In genomic region chr14:60183724-60184596, GRCh38 we compare ENCODE assay signal across 8 cellular contexts. TPM values are rescaled to one million over a fixed set of nuclear protein-coding genes. Genes with fewer than 3 reads are reported as not detected.
DNase-seq lines count a peak whose midpoint lies in the region; ATAC-seq and TF ChIP-seq lines count a peak whose summit lies in the region.

No MANE protein-coding gene starts in this region.

- in situ Hi-C loops in mammary epithelial cell (cut with MboI; ENCODE audit: low sequenced_read_pairs in 2 of 2), result loop anchor here (10.0 to 25.0 kb wide), 3 partner anchors 119 to 1047 kb away; no protein-coding TSS in a partner anchor

- H3K9me2 ChIP-seq in DOHH2 (replicated peaks; ENCODE audit: control insufficient read depth, low read length) (no peaks in the 10 kb centered on the region), OCI-LY7 (ENCODE audit: insufficient read depth, low read length) (no peaks in the 10 kb centered on the region)

- H3K4me3 ChIP-seq in DOHH2 (ENCODE audit: low read length) (peak overlapping the region; percentile 67), OCI-LY7 (ENCODE audit: low read depth, low read length, poor library complexity, severe bottlenecking) (peak overlapping the region; percentile 65), mammary epithelial cell (replicated peaks in 1 of 3; ENCODE audit: insufficient read depth in 1 of 3, low read depth in 2 of 3, low read length in 3 of 3) (peak overlapping the region; percentile 4 to 50 (median 37))

- no peaks in the 10 kb centered on the region for H3K27me3 ChIP-seq in DOHH2 (ENCODE audit: control insufficient read depth, low read length)
- no peaks in the 10 kb centered on the region for H3K27me3 ChIP-seq in mammary epithelial cell (ENCODE audit: insufficient read depth, low read length)

- POLR2A ChIA-PET in OCI-LY7 (lab: Charles Lee), result interaction anchor here (0.6 to 6.5 kb wide), 29 partner anchors 11 to 380 kb away, joined by 3 to 44 read pairs (median 4); partner anchors contain the start of genes DHRS7 and PCNX4

- BruUV-seq in OCI-LY7 (replicated peaks; lab: Mats Ljungman, UMichigan) (no TSS peak), mammary epithelial cell (replicated peaks; lab: Mats Ljungman, UMichigan) (no TSS peak)

- H3K9ac ChIP-seq in mammary epithelial cell (ENCODE audit: insufficient read depth, low read length), result no peak overlapping the region

- H3K79me2 ChIP-seq in DOHH2 (ENCODE audit: control insufficient read depth, low read length) (no peaks in the 10 kb centered on the region), OCI-LY7 (ENCODE audit: insufficient read depth, low read depth, low read length) (no peaks in the 10 kb centered on the region), mammary epithelial cell (ENCODE audit: insufficient read depth, low read length) (no peaks in the 10 kb centered on the region)

- H3K4me1 ChIP-seq in DOHH2 (ENCODE audit: control insufficient read depth, low read length), result peaks cover 40% of the 10 kb centered on the region
- peaks cover 35% of the 10 kb centered on the region for H3K4me1 ChIP-seq in OCI-LY7 (ENCODE audit: insufficient read depth, low read length, poor library complexity, severe bottlenecking)
- peaks cover 21% of the 10 kb centered on the region for H3K4me1 ChIP-seq in mammary epithelial cell (ENCODE audit: insufficient read depth, low read length)

- H3K36me3 ChIP-seq in DOHH2 (ENCODE audit: control insufficient read depth, low read length) (no peaks in the 10 kb centered on the region), OCI-LY7 (ENCODE audit: insufficient read depth, low read length) (no peaks in the 10 kb centered on the region), mammary epithelial cell (ENCODE audit: insufficient read depth, low read length) (no peaks in the 10 kb centered on the region)

- DNase-seq in KG1 (lab: John Stamatoyannopoulos, UW), result peak; percentile 77
- DNase-seq in OCI-LY7 (ENCODE audit: low spot score), result peak; percentile 91
- peak; percentile 56 for DNase-seq in mammary epithelial cell
- peak; percentile 70 for DNase-seq in kidney tubule cell (ENCODE audit: low spot score)
- DNase-seq in stimulated activated naive CD8-positive, alpha-beta T cell treated with anti-CD3 and anti-CD28 coated beads, Interleukin-15, Interleukin-2, amounts not matched to agents 100 U/mL and 50 U/mL, for 24 hours, result no peak
- DNase-seq in stimulated activated CD4-positive, alpha-beta T cell treated with anti-CD3 and anti-CD28 coated beads, Interleukin-2, amount 100 ng/mL, for 48 hours, result no peak

- TF ChIP-seq CTCF in DOHH2 (IDR thresholded peaks at IDR 0.05; ENCODE audit: low read depth, low read length, poor library complexity, severe bottlenecking) (peak; percentile 78), OCI-LY7 (conservative IDR thresholded peaks at IDR 0.05; ENCODE audit: low read length) (peak; percentile 100), mammary epithelial cell (conservative IDR thresholded peaks at IDR 0.05 in 1 of 2, IDR thresholded peaks at IDR 0.05 in 1 of 2; ENCODE audit: extremely low read depth in 1 of 2, insufficient read depth in 1 of 2, low read depth in 1 of 2, low read length in 2 of 2) (peak; percentile 60 to 65)

- CTCF ChIA-PET in OCI-LY7 (lab: Charles Lee; ENCODE audit: unreplicated experiment) (interaction anchor here (0.6 to 2.4 kb wide), 6 partner anchors 19 to 382 kb away, joined by 3 to 13 read pairs (median 4); partner anchors contain the start of gene DHRS7), mammary epithelial cell (lab: Charles Lee; ENCODE audit: low non-redundant PET) (interaction anchor here (0.5 to 0.7 kb wide), 4 partner anchors 57 to 219 kb away, joined by 3 read pairs; no protein-coding TSS in a partner anchor)

- peak overlapping the region; percentile 72 for H3K4me2 ChIP-seq in DOHH2 (ENCODE audit: low read length)
- peak overlapping the region; percentile 82 for H3K4me2 ChIP-seq in OCI-LY7 (ENCODE audit: low read length)
- peak overlapping the region; percentile 77 for H3K4me2 ChIP-seq in mammary epithelial cell (ENCODE audit: insufficient read depth, low read depth, low read length)

- peak; percentile 42 for ATAC-seq in GM21367 (IDR thresholded peaks at IDR 0.05; ENCODE audit: unreplicated experiment)
- ATAC-seq in stimulated activated naive CD8-positive, alpha-beta T cell treated with anti-CD3 and anti-CD28 coated beads, Interleukin-15, Interleukin-2, amounts not matched to agents 100 U/mL and 50 U/mL, for 24 hours, result peak; percentile 84

- H3F3A ChIP-seq in DOHH2 (ENCODE audit: control insufficient read depth, insufficient read depth), result no peaks in the 10 kb centered on the region; the same call in 1 of the 2 replicates

- H4K20me1 ChIP-seq in DOHH2 (ENCODE audit: control insufficient read depth, insufficient read depth, low read depth, low read length) (no peaks in the 10 kb centered on the region), OCI-LY7 (ENCODE audit: insufficient read depth, low read length) (no peaks in the 10 kb centered on the region), mammary epithelial cell (ENCODE audit: insufficient read depth, low read length) (no peaks in the 10 kb centered on the region)

- dilution Hi-C loops in mammary epithelial cell (cut with HindIII; ENCODE audit: low sequenced_read_pairs), result no loop called here

- H3K27ac ChIP-seq in DOHH2 (ENCODE audit: low read depth, low read length) (peak overlapping the region; percentile 37), OCI-LY7 (ENCODE audit: low read depth, low read length, poor library complexity, severe bottlenecking) (peak overlapping the region; percentile 23), mammary epithelial cell (ENCODE audit: insufficient read depth, low read depth, low read length) (peak overlapping the region; percentile 40)

- intact Hi-C loops in OCI-LY7 (cut with micrococcal nuclease; ENCODE audit: unreplicated experiment), result loop anchor here (1.0 to 10.0 kb wide), 6 partner anchors 120 to 699 kb away; partner anchors contain the start of genes JKAMP and L3HYPDH
- intact Hi-C loops in mammary epithelial cell (cut with micrococcal nuclease), result loop anchor here (1.0 to 5.0 kb wide), 5 partner anchors 120 to 677 kb away; partner anchors contain the start of gene C14orf39

- H2AFZ ChIP-seq in OCI-LY7 (ENCODE audit: low read length), result peak overlapping the region; percentile 99
- peak overlapping the region; percentile 37 for H2AFZ ChIP-seq in mammary epithelial cell (ENCODE audit: low read depth, low read length)

- WGBS in mammary epithelial cell (ENCODE audit: low coverage, missing lambda C conversion rate), result 10% methylated on average over 6 of the region's 6 CpGs

- H3K9me3 ChIP-seq in DOHH2 (ENCODE audit: control insufficient read depth, insufficient read depth, low read length) (no peaks in the 10 kb centered on the region), OCI-LY7 (ENCODE audit: low read length) (peaks cover 9% of the 10 kb centered on the region; the same call in 1 of the 2 replicates), mammary epithelial cell (replicated peaks; ENCODE audit: insufficient read depth, low read length) (no peaks in the 10 kb centered on the region)

RNA-seq across cellular contexts. Expression of gene DHRS7, which starts 18.8 kb away (rescaled TPM):
- 30.9 and 32.7 TPM in 2 replicates for total RNA-seq in OCI-LY7 (2014; rRNA removed; shearing (Covaris generic))
- total RNA-seq in OCI-LY7 (2022) (28.4 and 31.1 TPM in 2 replicates), mammary epithelial cell (10 to 100 TPM; 73.0 to 85.0 TPM)
- 69.0 TPM for polyA plus RNA-seq in mammary epithelial cell
- 46.9 TPM for polyA minus RNA-seq in mammary epithelial cell

Comparison
In these comparisons a context has a peak if more than half of its experiments do, and no peak if none do; other contexts are left out.
1. DNase-seq: peak in KG1 (single experiment), OCI-LY7 (single experiment), mammary epithelial cell (single experiment) and kidney tubule cell (single experiment); none in stimulated activated naive CD8-positive, alpha-beta T cell treated with anti-CD3 and anti-CD28 coated beads, Interleukin-15, Interleukin-2, amounts not matched to agents 100 U/mL and 50 U/mL, for 24 hours (single experiment) and stimulated activated CD4-positive, alpha-beta T cell treated with anti-CD3 and anti-CD28 coated beads, Interleukin-2, amount 100 ng/mL, for 48 hours (0 of 2).
2. Peak in every context shown above with its lines, with median percentiles within 50 percentile points of each other: H3K27ac ChIP-seq, H3K4me2 ChIP-seq, H3K4me3 ChIP-seq and CTCF ChIP-seq.